In genomic region chr10:18401416-18402195, GRCh38 we compare ENCODE assay signal across 23 cellular contexts.
DNase-seq lines count a peak whose midpoint lies in the region; ATAC-seq and TF ChIP-seq lines count a peak whose summit lies in the region.
"Had no signal": no experiment of that assay in that cellular context is flagged by ENCODE, and none has a peak within 500 bp of the region (broad histone marks: within the 10 kb centered on the region; RNA-seq: fewer than 3 reads in every experiment).

No MANE protein-coding gene starts in this region.

- no peak overlapping the region for H3K4ac ChIP-seq in H9 (ENCODE audit: low read depth, low read length)

- no peak overlapping the region for H3K27ac ChIP-seq in H9 (ENCODE audit: insufficient read length, low read depth, low read length)
- no peak overlapping the region for H3K27ac ChIP-seq in esophagus muscularis mucosa (replicated peaks in 1 of 4)
- no peak overlapping the region for H3K27ac ChIP-seq in neural progenitor cell
- H3K27ac ChIP-seq: epithelial cell of prostate, stomach, upper lobe of left lung had no signal

- H2AFZ ChIP-seq in H9 (ENCODE audit: low read length) (no peak overlapping the region), neural progenitor cell (replicated peaks) (no peak overlapping the region)

- H3K9me3 ChIP-seq in H9 (ENCODE audit: control insufficient read depth, low read depth, low read length) (no peaks in the 10 kb centered on the region), esophagus muscularis mucosa (no peaks in the 10 kb centered on the region), neural progenitor cell (ENCODE audit: low read depth) (no peaks in the 10 kb centered on the region)
- H3K9me3 ChIP-seq: body of pancreas, stomach, upper lobe of left lung had no signal

- H3K36me3 ChIP-seq in esophagus muscularis mucosa (no peaks in the 10 kb centered on the region), neural progenitor cell (no peaks in the 10 kb centered on the region)
- H3K36me3 ChIP-seq: stomach, upper lobe of left lung had no signal

- WGBS in H9 (ENCODE audit: extremely low coverage, insufficient read length, low lambda C conversion rate) = no CpG with 5 or more reads among the region's 12 CpGs
- WGBS in esophagus muscularis mucosa = 91% methylated on average over 12 of the region's 12 CpGs

- H2BK5ac ChIP-seq in H9 (ENCODE audit: insufficient read length, low read length) = no peak overlapping the region

- no peak overlapping the region for H3K4me3 ChIP-seq in esophagus muscularis mucosa
- H3K4me3 ChIP-seq in neural progenitor cell = no peak overlapping the region
- H3K4me3 ChIP-seq: body of pancreas had no signal

- H4K20me1 ChIP-seq in H9 (ENCODE audit: control insufficient read depth, insufficient read depth, insufficient read length) = no peaks in the 10 kb centered on the region
- H4K20me1 ChIP-seq in neural progenitor cell (ENCODE audit: low read depth) = no peaks in the 10 kb centered on the region

- no peak overlapping the region for H3K23ac ChIP-seq in H9 (ENCODE audit: insufficient read length, low read depth, low read length)

- H3K9ac ChIP-seq in H9 (ENCODE audit: extremely low read depth, insufficient read length, low read length) = no peak overlapping the region
- no peak overlapping the region for H3K9ac ChIP-seq in neural progenitor cell

- H3K36me3 Mint-ChIP-seq in H9 (ENCODE audit: insufficient read depth in 1 of 3, low read depth in 3 of 3) = no peaks in the 10 kb centered on the region
- H3K36me3 Mint-ChIP-seq in activated T-helper 17 cell treated with anti-CD3 and anti-CD28 coated beads, Interleukin-2, amount 50 U/mL, for 72 hours (ENCODE audit: low read depth) = no peaks in the 10 kb centered on the region
- no peaks in the 10 kb centered on the region for H3K36me3 Mint-ChIP-seq in neural progenitor cell
- no peaks in the 10 kb centered on the region for H3K36me3 Mint-ChIP-seq in natural killer cell
- H3K36me3 Mint-ChIP-seq: activated naive CD4-positive, alpha-beta T cell treated with anti-CD3 and anti-CD28 coated beads, Interleukin-2, amount 50 U/mL, for 72 hours; CD4-positive, alpha-beta memory T cell had no signal

- peaks cover 14 to 16% of the 10 kb centered on the region in 2 experiments for H3K4me1 Mint-ChIP-seq in H9
- no peaks in the 10 kb centered on the region for H3K4me1 Mint-ChIP-seq in activated T-helper 17 cell treated with anti-CD3 and anti-CD28 coated beads, Interleukin-2, amount 50 U/mL, for 72 hours
- peaks cover 15% of the 10 kb centered on the region for H3K4me1 Mint-ChIP-seq in neural progenitor cell
- peaks cover 0 to 8% of the 10 kb centered on the region in 2 donors for H3K4me1 Mint-ChIP-seq in natural killer cell

- no peaks in the 10 kb centered on the region for H3K79me1 ChIP-seq in H9 (ENCODE audit: insufficient read depth, low read depth, low read length, poor library complexity, severe bottlenecking)

- H2BK120ac ChIP-seq in H9 (ENCODE audit: low read depth, low read length, poor library complexity, severe bottlenecking) = no peak overlapping the region

- no peak overlapping the region for H2BK12ac ChIP-seq in H9 (ENCODE audit: insufficient read length, low read depth, low read length)

- H2BK20ac ChIP-seq in H9 (ENCODE audit: low read depth, low read length, poor library complexity, severe bottlenecking) = no peak overlapping the region

- no peaks in the 10 kb centered on the region for H3K23me2 ChIP-seq in H9 (ENCODE audit: insufficient read length, low read depth, low read length, poor library complexity, severe bottlenecking)

- intact Hi-C loops in esophagus muscularis mucosa (cut with DNase I) (no loop called here), natural killer cell (cut with micrococcal nuclease) (no loop called here), left ventricle myocardium superior (cut with micrococcal nuclease) (no loop called here)

- H3K14ac ChIP-seq in H9 (ENCODE audit: insufficient read depth, low read length) = no peak overlapping the region

- no peaks in the 10 kb centered on the region for H3F3A ChIP-seq in neural progenitor cell (ENCODE audit: low read depth)

- no peak for TF ChIP-seq POLR2A in esophagus muscularis mucosa (IDR thresholded peaks at IDR 0.05; ENCODE audit: low read depth)

- no peak overlapping the region for H3T11ph ChIP-seq in H9 (ENCODE audit: low read length)

- peaks cover 17% of the 10 kb centered on the region for H3K27me3 Mint-ChIP-seq in H9 (ENCODE audit: low read depth)
- H3K27me3 Mint-ChIP-seq in activated T-helper 17 cell treated with anti-CD3 and anti-CD28 coated beads, Interleukin-2, amount 50 U/mL, for 72 hours = peaks cover 8% of the 10 kb centered on the region
- peaks cover 6% of the 10 kb centered on the region for H3K27me3 Mint-ChIP-seq in neural progenitor cell (ENCODE audit: insufficient read depth, low read depth)
- peaks cover 5 to 18% of the 10 kb centered on the region in 2 donors for H3K27me3 Mint-ChIP-seq in natural killer cell (ENCODE audit: low read depth in 2 of 2)

- H3K4me2 ChIP-seq in H9 (ENCODE audit: insufficient read depth, insufficient read length, low read length) (peak overlapping the region; percentile 49), neural progenitor cell (peak overlapping the region; percentile 98)

- no peaks in the 10 kb centered on the region; a peak in 1 of 5 replicates for H3K9me3 Mint-ChIP-seq in H9
- H3K9me3 Mint-ChIP-seq in activated T-helper 17 cell treated with anti-CD3 and anti-CD28 coated beads, Interleukin-2, amount 50 U/mL, for 72 hours = no peaks in the 10 kb centered on the region
- no peaks in the 10 kb centered on the region for H3K9me3 Mint-ChIP-seq in neural progenitor cell
- no peaks in the 10 kb centered on the region for H3K9me3 Mint-ChIP-seq in natural killer cell
- H3K9me3 Mint-ChIP-seq: activated naive CD4-positive, alpha-beta T cell treated with anti-CD3 and anti-CD28 coated beads, Interleukin-2, amount 50 U/mL, for 72 hours; activated T-cell treated with anti-CD3 and anti-CD28 coated beads, Interleukin-2, amount 50 U/mL, for 72 hours; neural crest cell had no signal

- H4K91ac ChIP-seq in H9 (ENCODE audit: insufficient read length, low read depth, low read length) = no peak overlapping the region

- no peaks in the 10 kb centered on the region; the same call in 1 of the 2 replicates for H3K27me3 ChIP-seq in H9 (ENCODE audit: insufficient read depth, low read length)
- no peaks in the 10 kb centered on the region for H3K27me3 ChIP-seq in esophagus muscularis mucosa
- H3K27me3 ChIP-seq in neural progenitor cell = peaks cover 33% of the 10 kb centered on the region
- H3K27me3 ChIP-seq: body of pancreas, stomach, upper lobe of left lung had no signal

- no peaks in the 10 kb centered on the region for H3K79me2 ChIP-seq in H9 (ENCODE audit: insufficient read depth, low read length)
- no peaks in the 10 kb centered on the region for H3K79me2 ChIP-seq in neural progenitor cell (ENCODE audit: low read depth)

- H4K5ac ChIP-seq in H9 (ENCODE audit: insufficient read length, low read depth, low read length) = no peak overlapping the region

- no peak overlapping the region for H4K8ac ChIP-seq in H9 (replicated peaks; ENCODE audit: insufficient read length, low read depth, low read length)

- TF ChIP-seq CTCF in H9 (conservative IDR thresholded peaks at IDR 0.05) (no peak), esophagus muscularis mucosa (IDR thresholded peaks at IDR 0.05) (no peak), neural progenitor cell (IDR thresholded peaks at IDR 0.05) (no peak), natural killer cell (IDR thresholded peaks at IDR 0.05) (no peak)

- DNase-seq in H9 (no peak), esophagus muscularis mucosa (ENCODE audit: extremely low spot score) (peak; percentile 66), neural progenitor cell (ENCODE audit: low spot score) (no peak), natural killer cell (no peak), NCI-H510A (lab: John Stamatoyannopoulos, UW) (no peak), left ventricle myocardium superior (no peak), NCI-H1930 (lab: John Stamatoyannopoulos, UW) (no peak)
- DNase-seq: activated CD4-positive, CD25-positive, alpha-beta regulatory T cell treated with anti-CD3 and anti-CD28 coated beads, Interleukin-2, amount 50 U/mL, for 72 hours; activated CD8-positive, alpha-beta T cell treated with anti-CD3 and anti-CD28 coated beads, Interleukin-2, amount 10 ng/mL, durations not matched to agents 7 days and 5 days; activated T-cell treated with anti-CD3 and anti-CD28 coated beads, Interleukin-2, amount 50 U/mL, for 72 hours; CD4-positive, alpha-beta memory T cell; cortex of kidney; hippocampal formation; Karpas-422; NCI-H1048; stimulated activated CD4-positive, alpha-beta T cell treated with anti-CD3 and anti-CD28 coated beads, Interleukin-4, amount 100 ng/mL, for 1 hour; stomach; upper lobe of left lung had no signal

- H3K4me1 ChIP-seq in H9 (ENCODE audit: insufficient read depth, low read length) (no peaks in the 10 kb centered on the region; the same call in 1 of the 2 replicates), esophagus muscularis mucosa (peaks cover 12 to 50% (median 35%) of the 10 kb centered on the region in 4 donors), neural progenitor cell (peaks cover 7% of the 10 kb centered on the region)

- no peak for TF ChIP-seq EP300 in esophagus muscularis mucosa (IDR thresholded peaks at IDR 0.05)

- H2BK15ac ChIP-seq in H9 (ENCODE audit: low read depth, low read length) = no peak overlapping the region

- H3K27ac Mint-ChIP-seq in H9 = no peak overlapping the region
- H3K27ac Mint-ChIP-seq in activated T-helper 17 cell treated with anti-CD3 and anti-CD28 coated beads, Interleukin-2, amount 50 U/mL, for 72 hours = no peak overlapping the region
- no peak overlapping the region for H3K27ac Mint-ChIP-seq in neural progenitor cell
- no peak overlapping the region for H3K27ac Mint-ChIP-seq in natural killer cell
- H3K27ac Mint-ChIP-seq: activated CD8-positive, alpha-beta T cell treated with anti-CD3 and anti-CD28 coated beads, Interleukin-2, amount 10 ng/mL, durations not matched to agents 7 days and 5 days; activated naive CD4-positive, alpha-beta T cell treated with anti-CD3 and anti-CD28 coated beads, Interleukin-2, amount 50 U/mL, for 72 hours; activated T-cell treated with anti-CD3 and anti-CD28 coated beads, Interleukin-2, amount 50 U/mL, for 72 hours; CD4-positive, alpha-beta memory T cell had no signal

- H2AK5ac ChIP-seq in H9 (ENCODE audit: insufficient read length, low read length) = no peak overlapping the region

- H3K56ac ChIP-seq in H9 (ENCODE audit: insufficient read length, low read depth, low read length) = no peak overlapping the region

- peak overlapping the region in 1 of 2 experiments; percentile 88; a peak in 2 of 5 replicates for H3K4me3 Mint-ChIP-seq in H9
- peak overlapping the region; percentile 11 for H3K4me3 Mint-ChIP-seq in activated T-helper 17 cell treated with anti-CD3 and anti-CD28 coated beads, Interleukin-2, amount 50 U/mL, for 72 hours
- H3K4me3 Mint-ChIP-seq in neural progenitor cell = peak overlapping the region; percentile 87
- no peak overlapping the region for H3K4me3 Mint-ChIP-seq in natural killer cell
- H3K4me3 Mint-ChIP-seq: activated CD8-positive, alpha-beta T cell treated with anti-CD3 and anti-CD28 coated beads, Interleukin-2, amount 10 ng/mL, durations not matched to agents 7 days and 5 days had no signal

- no peak overlapping the region for H3K18ac ChIP-seq in H9 (ENCODE audit: insufficient read length, low read depth, low read length)

- no peak for ATAC-seq in activated T-helper 17 cell treated with anti-CD3 and anti-CD28 coated beads, Interleukin-2, amount 50 U/mL, for 72 hours (replicated peaks)
- ATAC-seq in natural killer cell (no peak), left ventricle myocardium superior (no peak)
- ATAC-seq: activated CD8-positive, alpha-beta T cell treated with anti-CD3 and anti-CD28 coated beads, Interleukin-2, amount 10 ng/mL, durations not matched to agents 7 days and 5 days; activated naive CD4-positive, alpha-beta T cell treated with anti-CD3 and anti-CD28 coated beads, Interleukin-2, amount 50 U/mL, for 72 hours; activated T-cell treated with anti-CD3 and anti-CD28 coated beads, Interleukin-2, amount 50 U/mL, for 72 hours had no signal
